ENCODE assay signal across 13 cellular contexts in the genomic region with DNA sequence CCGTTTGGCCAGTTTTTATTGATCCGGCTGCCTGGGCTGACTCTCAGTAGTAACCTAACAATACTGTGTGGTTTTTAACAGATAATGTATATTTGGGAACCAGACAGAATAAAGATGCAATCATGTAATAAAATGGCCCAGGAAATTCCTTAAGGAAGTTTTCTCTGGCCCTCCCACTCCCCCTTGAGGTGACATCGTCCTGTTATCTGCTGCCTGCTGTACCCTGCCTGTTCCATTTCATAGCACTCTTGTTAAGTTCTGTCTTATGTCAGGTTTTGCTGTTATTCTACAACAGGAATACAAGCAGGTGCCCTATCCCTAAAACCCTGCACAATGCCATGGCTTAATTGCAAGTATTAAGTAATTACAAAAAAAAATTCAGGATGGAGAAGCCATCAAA. TPM values are rescaled to one million over a fixed set of nuclear protein-coding genes. Genes with fewer than 3 reads are reported as not detected.
A peak's percentile ranks its signal among the peaks of the same experiment; 100 is the strongest.
DNase-seq lines count a peak whose midpoint lies in the region; ATAC-seq, FAIRE-seq and TF ChIP-seq lines count a peak whose summit lies in the region.
"Had no signal": no experiment of that assay in that cellular context is flagged by ENCODE, and none has a peak within 500 bp of the region (broad histone marks: within the 10 kb centered on the region; RNA-seq: fewer than 3 reads in every experiment).

No MANE protein-coding gene starts in this region.

- ATAC-seq in mucosa of descending colon (peak; percentile 49), HG03097 (IDR thresholded peaks at IDR 0.05; ENCODE audit: low FRiP score, unreplicated experiment) (no peak)
- ATAC-seq in activated T-cell treated with anti-CD3 and anti-CD28 coated beads, Interleukin-2, amount 50 U/mL, for 72 hours (replicated peaks in 1 of 2) = no peak
- ATAC-seq: activated CD8-positive, alpha-beta memory T cell treated with anti-CD3 and anti-CD28 coated beads, Interleukin-2, amount 10 ng/mL, durations not matched to agents 7 days and 5 days had no signal

- H3K27me3 Mint-ChIP-seq in activated T-cell treated with anti-CD3 and anti-CD28 coated beads, Interleukin-2, amount 50 U/mL, for 72 hours (ENCODE audit: low read depth) = peaks cover 13% of the 10 kb centered on the region
- H3K27me3 Mint-ChIP-seq: activated CD8-positive, alpha-beta memory T cell treated with anti-CD3 and anti-CD28 coated beads, Interleukin-2, amount 10 ng/mL, durations not matched to agents 7 days and 5 days; activated naive CD8-positive, alpha-beta T cell treated with anti-CD3 and anti-CD28 coated beads, Interleukin-2, amount 10 ng/mL, durations not matched to agents 7 days and 5 days had no signal

- no peak for FAIRE-seq in HTR-8/SVneo (lab: Jason Lieb, UNC)

- DNase-seq in BE2C (no peak), HTR-8/SVneo (ENCODE audit: insufficient read length, low spot score) (peak; percentile 22), caudate nucleus (lab: John Stamatoyannopoulos, UW) (no peak), mucosa of descending colon (peak in 1 of 3 donors; percentile 40), GOT3 (lab: John Stamatoyannopoulos, UW) (no peak), NCI-H1417 treated with DMSO at 0.1 percent for 48 hours (lab: John Stamatoyannopoulos, UW) (no peak)
- no peak for DNase-seq in activated T-cell treated with anti-CD3 and anti-CD28 coated beads, Interleukin-2, amount 50 U/mL, for 72 hours
- DNase-seq: activated CD8-positive, alpha-beta memory T cell treated with anti-CD3 and anti-CD28 coated beads, Interleukin-2, amount 10 ng/mL, durations not matched to agents 7 days and 5 days; activated naive CD8-positive, alpha-beta T cell treated with anti-CD3 and anti-CD28 coated beads, Interleukin-2, amount 10 ng/mL, durations not matched to agents 7 days and 5 days; glutamatergic neuron; NCI-H446 treated with DMSO at 0.1 percent for 48 hours had no signal

- peak overlapping the region; percentile 36 for H3K27ac ChIP-seq in caudate nucleus (ENCODE audit: low read depth, low read length)

- intact Hi-C loops in mucosa of descending colon (cut with DNase I, micrococcal nuclease) = no loop called here

- no peaks in the 10 kb centered on the region for H3K36me3 Mint-ChIP-seq in activated T-cell treated with anti-CD3 and anti-CD28 coated beads, Interleukin-2, amount 50 U/mL, for 72 hours (ENCODE audit: insufficient read depth in 2 of 2)
- H3K36me3 Mint-ChIP-seq: activated CD8-positive, alpha-beta memory T cell treated with anti-CD3 and anti-CD28 coated beads, Interleukin-2, amount 10 ng/mL, durations not matched to agents 7 days and 5 days; activated naive CD8-positive, alpha-beta T cell treated with anti-CD3 and anti-CD28 coated beads, Interleukin-2, amount 10 ng/mL, durations not matched to agents 7 days and 5 days had no signal

- H3K4me1 ChIP-seq in BE2C (no peaks in the 10 kb centered on the region), mucosa of descending colon (ENCODE audit: low read depth) (no peaks in the 10 kb centered on the region)

- H3K27ac Mint-ChIP-seq in activated T-cell treated with anti-CD3 and anti-CD28 coated beads, Interleukin-2, amount 50 U/mL, for 72 hours = no peak overlapping the region
- H3K27ac Mint-ChIP-seq: activated CD8-positive, alpha-beta memory T cell treated with anti-CD3 and anti-CD28 coated beads, Interleukin-2, amount 10 ng/mL, durations not matched to agents 7 days and 5 days; activated naive CD8-positive, alpha-beta T cell treated with anti-CD3 and anti-CD28 coated beads, Interleukin-2, amount 10 ng/mL, durations not matched to agents 7 days and 5 days had no signal

- no peaks in the 10 kb centered on the region for H3K4me1 Mint-ChIP-seq in activated T-cell treated with anti-CD3 and anti-CD28 coated beads, Interleukin-2, amount 50 U/mL, for 72 hours (ENCODE audit: low read depth)
- H3K4me1 Mint-ChIP-seq: activated CD8-positive, alpha-beta memory T cell treated with anti-CD3 and anti-CD28 coated beads, Interleukin-2, amount 10 ng/mL, durations not matched to agents 7 days and 5 days; activated naive CD8-positive, alpha-beta T cell treated with anti-CD3 and anti-CD28 coated beads, Interleukin-2, amount 10 ng/mL, durations not matched to agents 7 days and 5 days had no signal

- H3K36me3 ChIP-seq in BE2C = no peaks in the 10 kb centered on the region
- H3K36me3 ChIP-seq in mucosa of descending colon (ENCODE audit: low read depth) = no peaks in the 10 kb centered on the region

- H3K27me3 ChIP-seq in BE2C = no peaks in the 10 kb centered on the region

- TF ChIP-seq CTCF in BE2C (IDR thresholded peaks at IDR 0.05; ENCODE audit: low read depth, low read length) (peak; percentile 38), mucosa of descending colon (IDR thresholded peaks at IDR 0.05) (no peak)

- H3K4me3 ChIP-seq in BE2C (ENCODE audit: low read depth, low read length) (no peak overlapping the region), mucosa of descending colon (no peak overlapping the region)
- H3K4me3 ChIP-seq: lung had no signal

- H3K9me3 ChIP-seq in BE2C (no peaks in the 10 kb centered on the region), mucosa of descending colon (no peaks in the 10 kb centered on the region)

- peaks cover 0 to 2% of the 10 kb centered on the region in 2 donors for H3K9me3 Mint-ChIP-seq in activated T-cell treated with anti-CD3 and anti-CD28 coated beads, Interleukin-2, amount 50 U/mL, for 72 hours
- H3K9me3 Mint-ChIP-seq: activated naive CD8-positive, alpha-beta T cell treated with anti-CD3 and anti-CD28 coated beads, Interleukin-2, amount 10 ng/mL, durations not matched to agents 7 days and 5 days had no signal

- no peak overlapping the region for H3K4me3 Mint-ChIP-seq in activated T-cell treated with anti-CD3 and anti-CD28 coated beads, Interleukin-2, amount 50 U/mL, for 72 hours
- H3K4me3 Mint-ChIP-seq: activated CD8-positive, alpha-beta memory T cell treated with anti-CD3 and anti-CD28 coated beads, Interleukin-2, amount 10 ng/mL, durations not matched to agents 7 days and 5 days; activated naive CD8-positive, alpha-beta T cell treated with anti-CD3 and anti-CD28 coated beads, Interleukin-2, amount 10 ng/mL, durations not matched to agents 7 days and 5 days had no signal

RNA-seq across cellular contexts. Expression of a gene that starts 12.5 kb away (rescaled TPM):
- polyA plus RNA-seq in BE2C (2012; ENCODE audit: insufficient read depth, insufficient read length, low read depth) = 0.45 TPM
- 10 to 100 TPM in 2 of 3 donors, 1 to 10 TPM in 1; 9.3 to 11.6 (median 10.8) TPM for total RNA-seq in mucosa of descending colon
- under 1 TPM in 1 of 2 donors, not detected in 1; 0.02 TPM for total RNA-seq in activated T-cell treated with anti-CD3 and anti-CD28 coated beads, Interleukin-2, amount 50 U/mL, for 72 hours
- total RNA-seq: activated naive CD8-positive, alpha-beta T cell treated with anti-CD3 and anti-CD28 coated beads, Interleukin-2, amount 10 ng/mL, durations not matched to agents 7 days and 5 days had no signal

Comparison
In these comparisons a context has a peak if more than half of its experiments do, and no peak if none do; other contexts are left out.
1. RNA of a gene that starts 12.5 kb away (total RNA-seq): 9.3 to 11.6 TPM in mucosa of descending colon; 0.02 TPM in activated T-cell treated with anti-CD3 and anti-CD28 coated beads, Interleukin-2, amount 50 U/mL, for 72 hours; every median in the first group is over 10 times any median in the second.